ENCODE assay signal across 8 cellular contexts in the genomic region with DNA sequence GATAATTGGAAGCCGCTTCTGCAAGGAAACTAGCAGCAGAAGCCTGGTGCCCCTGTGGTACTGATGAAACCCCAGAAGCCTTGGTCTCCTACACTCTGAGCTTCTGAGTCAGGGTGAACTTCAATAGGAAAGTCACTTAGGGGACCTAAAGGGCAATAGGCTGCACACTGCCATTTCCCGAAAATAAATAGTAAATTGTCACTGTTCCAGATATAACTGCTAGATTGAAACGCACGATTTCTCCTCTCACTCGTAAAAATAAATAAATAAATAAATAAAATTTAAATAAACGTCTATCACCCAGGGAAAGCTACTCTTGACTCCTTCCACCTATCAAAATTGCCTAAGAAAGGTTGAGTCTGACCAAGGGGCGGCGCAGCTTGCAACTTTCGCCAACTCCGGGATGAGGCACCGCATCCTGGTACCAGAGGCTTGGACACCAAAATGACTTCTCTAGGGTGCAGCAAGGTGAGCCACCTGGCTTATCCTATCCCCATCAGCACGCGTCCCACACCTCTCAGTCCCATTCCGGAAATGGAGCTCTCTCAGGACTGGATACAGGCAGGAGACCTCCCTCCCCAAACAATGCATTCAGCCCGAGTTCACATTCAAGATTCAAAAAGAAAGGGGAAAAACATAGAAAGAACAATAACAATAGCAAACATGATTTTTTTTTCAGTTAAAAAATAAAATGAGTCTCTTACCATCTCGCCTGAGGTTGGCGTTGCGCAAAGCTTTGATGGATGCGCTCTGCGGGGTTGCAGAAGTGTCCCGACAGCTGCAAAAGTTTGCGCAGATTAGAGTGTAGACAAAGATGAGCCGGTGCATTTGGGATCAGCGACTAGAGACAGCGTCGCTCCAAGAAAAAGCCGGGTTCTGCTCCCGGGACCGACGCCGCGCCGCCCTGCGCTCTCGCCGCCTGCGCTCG. TPM values are rescaled to one million over a fixed set of nuclear protein-coding genes. Genes with fewer than 3 reads are reported as not detected.
DNase-seq lines count a peak whose midpoint lies in the region; ATAC-seq and TF ChIP-seq lines count a peak whose summit lies in the region.

No MANE protein-coding gene starts in this region.

- peaks cover 9% of the 10 kb centered on the region for H3K4me1 Mint-ChIP-seq in memory B cell

- ATAC-seq in GM18508 (IDR thresholded peaks at IDR 0.05; ENCODE audit: insufficient read depth, unreplicated experiment) (peak; percentile 19), memory B cell (ENCODE audit: low read depth) (no peak), GM21786 (IDR thresholded peaks at IDR 0.05; ENCODE audit: unreplicated experiment) (no peak)

- intact Hi-C loops in uterus (cut with DNase I; ENCODE audit: low total_unique reads): no loop called here

- no peak overlapping the region for H3K27ac Mint-ChIP-seq in memory B cell

- no peaks in the 10 kb centered on the region for H3K36me3 Mint-ChIP-seq in memory B cell

- TF ChIP-seq CTCF in uterus (IDR thresholded peaks at IDR 0.05): no peak

- no peak for TF ChIP-seq POLR2A in uterus (IDR thresholded peaks at IDR 0.05)

- H3K27me3 ChIP-seq in duodenal mucosa (ENCODE audit: control insufficient read depth in 1 of 2, insufficient read depth in 2 of 2, low read length in 2 of 2): no peaks in the 10 kb centered on the region
- H3K27me3 ChIP-seq in uterus: no peaks in the 10 kb centered on the region

- H3K27ac ChIP-seq in duodenal mucosa (ENCODE audit: low read depth, low read length) (no peak overlapping the region), uterus (peak overlapping the region; percentile 22 to 42)

- H3K4me3 ChIP-seq in duodenal mucosa (ENCODE audit: low read depth in 1 of 2, low read length in 2 of 2): peak overlapping the region; percentile 60 to 63
- peak overlapping the region; percentile 20 to 48 for H3K4me3 ChIP-seq in uterus

- H3K4me1 ChIP-seq in duodenal mucosa (ENCODE audit: control insufficient read depth in 1 of 2, insufficient read depth in 2 of 2, low read length in 2 of 2) (peaks cover 0 to 8% of the 10 kb centered on the region in 2 donors), uterus (no peaks in the 10 kb centered on the region)

- peak overlapping the region; percentile 82 for H3K4me3 Mint-ChIP-seq in memory B cell

- H3K27me3 Mint-ChIP-seq in memory B cell: peaks cover 5% of the 10 kb centered on the region

- H3K9me3 ChIP-seq in duodenal mucosa (ENCODE audit: control insufficient read depth in 1 of 2, low read length in 2 of 2): no peaks in the 10 kb centered on the region
- H3K9me3 ChIP-seq in uterus: no peaks in the 10 kb centered on the region

- H3K36me3 ChIP-seq in duodenal mucosa (ENCODE audit: control insufficient read depth in 1 of 2, insufficient read depth in 2 of 2, low read length in 2 of 2) (no peaks in the 10 kb centered on the region), uterus (no peaks in the 10 kb centered on the region)

- no peak overlapping the region for H3K9ac ChIP-seq in duodenal mucosa (ENCODE audit: low read depth in 1 of 2, low read length in 2 of 2)

- no peaks in the 10 kb centered on the region for H3K9me3 Mint-ChIP-seq in memory B cell

- DNase-seq in 8988T: peak; percentile 14
- DNase-seq in NCI-H2227 treated with DMSO at 0.1 percent for 48 hours (lab: John Stamatoyannopoulos, UW): peak; percentile 16
- DNase-seq in memory B cell (ENCODE audit: low spot score in 2 of 2): no peak
- DNase-seq in uterus: peak in 1 of 2 donors; percentile 17
- no peak for DNase-seq in NCI-H1105 (lab: John Stamatoyannopoulos, UW)

RNA-seq across cellular contexts. Expression of gene PDGFD, which starts 0.6 kb away (rescaled TPM):
- 10 to 100 TPM in 2 of 4 donors, 1 to 10 TPM in 2; 2.8 to 57.9 (median 23.9) TPM for total RNA-seq in uterus

Comparison
In these comparisons a context has a peak if more than half of its experiments do, and no peak if none do; other contexts are left out.
1. DNase-seq: peak in 8988T (single experiment) and NCI-H2227 treated with DMSO at 0.1 percent for 48 hours (single experiment); none in memory B cell (0 of 2) and NCI-H1105 (single experiment).